In genomic region chr2:237968048-237968862, GRCh38 we compare ENCODE assay signal across 8 cellular contexts. TPM values are rescaled to one million over a fixed set of nuclear protein-coding genes. Genes with fewer than 3 reads are reported as not detected.
DNase-seq lines count a peak whose midpoint lies in the region; ATAC-seq lines count a peak whose summit lies in the region.

No MANE protein-coding gene starts in this region.

- no peaks in the 10 kb centered on the region for H3K27me3 ChIP-seq in CD4-positive, CD25-positive, alpha-beta regulatory T cell (ENCODE audit: control insufficient read depth, insufficient read depth, low read length)
- no peaks in the 10 kb centered on the region for H3K27me3 ChIP-seq in mesenchymal stem cell (ENCODE audit: control insufficient read depth in 1 of 2, insufficient read depth in 1 of 2, low read length in 2 of 2)

- no peak overlapping the region for H2BK120ac ChIP-seq in mesenchymal stem cell (ENCODE audit: low read depth, low read length)

- H3K9me3 Mint-ChIP-seq in CD4-positive, CD25-positive, alpha-beta regulatory T cell: peaks cover 0 to 4% (median 0%) of the 10 kb centered on the region in 7 donors
- no peaks in the 10 kb centered on the region for H3K9me3 Mint-ChIP-seq in IgD-negative memory B cell
- no peaks in the 10 kb centered on the region for H3K9me3 Mint-ChIP-seq in effector memory CD8-positive, alpha-beta T cell

- no peak overlapping the region for H2BK12ac ChIP-seq in mesenchymal stem cell (ENCODE audit: low read length in 2 of 2)

- peak overlapping the region; percentile 69 to 93 (median 86) for H3K27ac Mint-ChIP-seq in CD4-positive, CD25-positive, alpha-beta regulatory T cell
- H3K27ac Mint-ChIP-seq in IgD-negative memory B cell: peak overlapping the region; percentile 7 to 78 (median 74)
- peak overlapping the region; percentile 42 to 64 for H3K27ac Mint-ChIP-seq in effector memory CD8-positive, alpha-beta T cell

- peak overlapping the region; percentile 89 for H3K9ac ChIP-seq in mesenchymal stem cell (ENCODE audit: low read length)

- no peak overlapping the region for H2AK5ac ChIP-seq in mesenchymal stem cell (ENCODE audit: low read length, severe bottlenecking)

- peak overlapping the region in 1 of 2 experiments; percentile 60 for H3K4ac ChIP-seq in mesenchymal stem cell (ENCODE audit: low read depth in 1 of 2, low read length in 2 of 2)

- DNase-seq in CD4-positive, CD25-positive, alpha-beta regulatory T cell: peak in 2 of 3 donors; percentile 59 to 78
- peak; percentile 50 to 54 for DNase-seq in activated CD4-positive, alpha-beta T cell treated with anti-CD3 and anti-CD28 coated beads for 4 hours
- DNase-seq in effector memory CD8-positive, alpha-beta T cell: peak in 1 of 3 experiments; percentile 13
- peak; percentile 55 for DNase-seq in mesenchymal stem cell
- DNase-seq in stimulated activated naive CD4-positive, alpha-beta T cell (lab: John Stamatoyannopoulos, UW): peak; percentile 28 to 76 (median 54)

- peaks cover 6% of the 10 kb centered on the region for H3K36me3 Mint-ChIP-seq in CD4-positive, CD25-positive, alpha-beta regulatory T cell
- no peaks in the 10 kb centered on the region for H3K36me3 Mint-ChIP-seq in IgD-negative memory B cell
- H3K36me3 Mint-ChIP-seq in effector memory CD8-positive, alpha-beta T cell (ENCODE audit: insufficient read depth): peaks cover 14% of the 10 kb centered on the region

- no peak overlapping the region for H3K18ac ChIP-seq in mesenchymal stem cell (ENCODE audit: low read depth in 1 of 2, low read length in 2 of 2)

- no peak overlapping the region for H4K91ac ChIP-seq in mesenchymal stem cell (ENCODE audit: low read length)

- 68% methylated on average over 11 of the region's 11 CpGs for WGBS in mesenchymal stem cell

- peak overlapping the region; percentile 90 for H3K4me2 ChIP-seq in mesenchymal stem cell (ENCODE audit: low read length, poor library complexity, severe bottlenecking)

- peaks cover 11% of the 10 kb centered on the region for H3K27me3 Mint-ChIP-seq in CD4-positive, CD25-positive, alpha-beta regulatory T cell
- no peaks in the 10 kb centered on the region for H3K27me3 Mint-ChIP-seq in IgD-negative memory B cell
- H3K27me3 Mint-ChIP-seq in effector memory CD8-positive, alpha-beta T cell: no peaks in the 10 kb centered on the region

- peaks cover 35% of the 10 kb centered on the region for H3K4me1 ChIP-seq in CD4-positive, CD25-positive, alpha-beta regulatory T cell (ENCODE audit: control insufficient read depth, insufficient read depth, low read length, poor library complexity, severe bottlenecking)
- H3K4me1 ChIP-seq in mesenchymal stem cell (ENCODE audit: control insufficient read depth, insufficient read depth, low read depth, low read length): peaks cover 21% of the 10 kb centered on the region

- no peak overlapping the region for H4K8ac ChIP-seq in mesenchymal stem cell (ENCODE audit: low read length)

- H2BK5ac ChIP-seq in mesenchymal stem cell (ENCODE audit: low read depth, low read length, poor library complexity, severe bottlenecking): no peak overlapping the region

- peaks cover 11% of the 10 kb centered on the region for H3K79me1 ChIP-seq in mesenchymal stem cell (replicated peaks; ENCODE audit: low read length, poor library complexity, severe bottlenecking)

- peak; percentile 23 to 30 for ATAC-seq in CD4-positive, CD25-positive, alpha-beta regulatory T cell (ENCODE audit: low read depth in 2 of 2)
- peak; percentile 36 for ATAC-seq in GM19463 (IDR thresholded peaks at IDR 0.05; ENCODE audit: unreplicated experiment)
- ATAC-seq in effector memory CD8-positive, alpha-beta T cell (replicated peaks): peak; percentile 12
- no peak for ATAC-seq in HG03571 (IDR thresholded peaks at IDR 0.05; ENCODE audit: unreplicated experiment)

- no peak overlapping the region for H3K23ac ChIP-seq in mesenchymal stem cell (ENCODE audit: low read length in 2 of 2)

- peak overlapping the region; percentile 33 for H3K27ac ChIP-seq in CD4-positive, CD25-positive, alpha-beta regulatory T cell (ENCODE audit: insufficient read depth, low read length, poor library complexity, severe bottlenecking)
- H3K27ac ChIP-seq in mesenchymal stem cell (ENCODE audit: low read length, poor library complexity, severe bottlenecking): no peak overlapping the region

- no peak overlapping the region for H3K14ac ChIP-seq in mesenchymal stem cell (ENCODE audit: low read length in 2 of 2)

- H3K4me3 ChIP-seq in CD4-positive, CD25-positive, alpha-beta regulatory T cell (ENCODE audit: low read depth, low read length): peak overlapping the region; percentile 80
- H3K4me3 ChIP-seq in mesenchymal stem cell (ENCODE audit: insufficient read depth in 1 of 2, low read depth in 1 of 2, low read length in 2 of 2): peak overlapping the region in 1 of 2 experiments; percentile 89

- H3K9me3 ChIP-seq in CD4-positive, CD25-positive, alpha-beta regulatory T cell (ENCODE audit: control insufficient read depth in 2 of 2, low read length in 2 of 2): no peaks in the 10 kb centered on the region
- H3K9me3 ChIP-seq in mesenchymal stem cell (ENCODE audit: control insufficient read depth, low read length): no peaks in the 10 kb centered on the region

- H3K36me3 ChIP-seq in CD4-positive, CD25-positive, alpha-beta regulatory T cell (ENCODE audit: control insufficient read depth, insufficient read depth, low read length): peaks cover 1% of the 10 kb centered on the region
- H3K36me3 ChIP-seq in mesenchymal stem cell (ENCODE audit: control insufficient read depth in 1 of 2, insufficient read depth in 2 of 2, low read depth in 1 of 2, low read length in 2 of 2): peaks cover 3 to 6% of the 10 kb centered on the region in 2 experiments

- no peak overlapping the region for H2AFZ ChIP-seq in mesenchymal stem cell (ENCODE audit: low read depth, low read length)

- peaks cover 21 to 45% (median 38%) of the 10 kb centered on the region in 4 donors for H3K4me1 Mint-ChIP-seq in CD4-positive, CD25-positive, alpha-beta regulatory T cell
- peaks cover 18 to 30% (median 28%) of the 10 kb centered on the region in 3 donors for H3K4me1 Mint-ChIP-seq in IgD-negative memory B cell
- H3K4me1 Mint-ChIP-seq in effector memory CD8-positive, alpha-beta T cell (ENCODE audit: low read depth in 2 of 2): peaks cover 41 to 49% of the 10 kb centered on the region in 2 donors

- H2BK15ac ChIP-seq in mesenchymal stem cell (ENCODE audit: low read depth, poor library complexity, severe bottlenecking): no peak overlapping the region

- H3K4me3 Mint-ChIP-seq in CD4-positive, CD25-positive, alpha-beta regulatory T cell: peak overlapping the region; percentile 86 to 97 (median 90)
- peak overlapping the region; percentile 68 to 94 (median 82) for H3K4me3 Mint-ChIP-seq in IgD-negative memory B cell
- peak overlapping the region; percentile 77 to 84 for H3K4me3 Mint-ChIP-seq in effector memory CD8-positive, alpha-beta T cell

RNA-seq across cellular contexts. Expression of gene UBE2F, which starts 1.4 kb away (rescaled TPM):
- 44.3 TPM for total RNA-seq in CD4-positive, CD25-positive, alpha-beta regulatory T cell
- 100 to 1,000 TPM in 3 of 4 donors, 10 to 100 TPM in 1; 75.2 to 137 (median 120) TPM for polyA plus RNA-seq in CD4-positive, CD25-positive, alpha-beta regulatory T cell
- polyA plus RNA-seq in IgD-negative memory B cell: 48.4 TPM
- 39.3 TPM for polyA plus RNA-seq in mesenchymal stem cell (2013, experiment 1 of 2)
- polyA plus RNA-seq in mesenchymal stem cell (2013, experiment 2 of 2): 41.3 TPM
